ENCODE assay signal across 23 cellular contexts in the genomic region with DNA sequence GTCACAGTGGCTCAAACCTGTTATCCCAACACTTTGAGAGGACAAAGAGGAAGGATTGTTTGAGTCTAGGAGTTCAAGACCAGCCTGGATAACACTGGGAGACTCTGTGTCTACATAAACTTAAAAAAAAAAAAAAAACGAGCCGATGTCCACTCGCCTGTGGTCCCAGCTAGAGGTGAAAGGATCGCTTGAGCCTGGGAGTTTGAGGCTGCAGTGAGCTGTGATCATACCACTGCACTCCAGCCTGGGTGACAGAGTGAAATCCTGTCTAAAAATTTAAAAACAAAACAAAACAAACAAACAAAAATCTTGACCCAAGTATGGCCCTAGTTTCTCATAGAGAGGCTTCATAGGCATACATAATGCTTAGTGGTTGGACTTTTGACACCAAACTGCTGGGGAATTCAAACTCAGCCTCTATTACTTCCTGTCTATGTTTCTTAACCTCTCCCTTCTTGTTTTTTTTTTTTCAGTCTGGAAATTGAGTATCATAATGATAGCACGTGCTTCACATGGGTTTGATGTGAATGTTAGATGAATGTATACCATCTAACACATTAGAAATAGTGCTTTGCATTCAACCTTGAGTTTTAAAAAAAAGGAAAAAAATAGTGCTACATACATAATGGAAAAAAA. TPM values are rescaled to one million over a fixed set of nuclear protein-coding genes. Genes with fewer than 3 reads are reported as not detected.
DNase-seq lines count a peak whose midpoint lies in the region; ATAC-seq lines count a peak whose summit lies in the region.
"Had no signal": no experiment of that assay in that cellular context is flagged by ENCODE, and none has a peak within 500 bp of the region (broad histone marks: within the 10 kb centered on the region; RNA-seq: fewer than 3 reads in every experiment).

No MANE protein-coding gene starts in this region.

- peaks cover 0 to 8% of the 10 kb centered on the region in 2 donors for H3K9me3 Mint-ChIP-seq in activated naive CD4-positive, alpha-beta T cell treated with anti-CD3 and anti-CD28 coated beads, Interleukin-2, amount 50 U/mL, for 72 hours
- H3K9me3 Mint-ChIP-seq in activated CD8-positive, alpha-beta T cell treated with anti-CD3 and anti-CD28 coated beads, Interleukin-2, amount 10 ng/mL, durations not matched to agents 7 days and 5 days (ENCODE audit: insufficient read depth) = no peaks in the 10 kb centered on the region

- DNase-seq in activated naive CD4-positive, alpha-beta T cell treated with anti-CD3 and anti-CD28 coated beads, Interleukin-2, amount 50 U/mL, for 72 hours (ENCODE audit: low spot score in 2 of 2) = no peak
- DNase-seq in activated naive CD4-positive, alpha-beta T cell treated with Interleukin-2 at 50 U/mL for 16 hours = no peak
- no peak for DNase-seq in activated CD8-positive, alpha-beta T cell treated with anti-CD3 and anti-CD28 coated beads, Interleukin-2, amount 10 ng/mL, durations not matched to agents 7 days and 5 days
- DNase-seq in glomerular endothelial cell (ENCODE audit: extremely low read depth, low read depth, low spot score) (peak; percentile 3), DMS79 (lab: John Stamatoyannopoulos, UW) (no peak), GM19240 (ENCODE audit: insufficient read length, low spot score) (no peak)
- no peak for DNase-seq in stimulated activated naive CD8-positive, alpha-beta T cell treated with anti-CD3 and anti-CD28 coated beads, Interleukin-15, Interleukin-2, amounts not matched to agents 100 U/mL and 50 U/mL, for 24 hours
- DNase-seq: ACHN; activated CD4-positive, alpha-beta T cell treated with anti-CD3 and anti-CD28 coated beads, Interleukin-2, amount 50 U/mL, for 48 hours; activated T-cell treated with anti-CD3 and anti-CD28 coated beads, Interleukin-2, amount 50 U/mL, for 24 hours; CD4-positive, CD25-positive, alpha-beta regulatory T cell; DMS153; erythroblast; KG1; NCI-H69; PC-9; SIG-M5; stimulated activated CD8-positive, alpha-beta memory T cell treated with anti-CD3 and anti-CD28 coated beads, Interleukin-4, amount 100 ng/mL, for 48 hours; WERI-Rb-1 had no signal

- peaks cover 27% of the 10 kb centered on the region for H3K27me3 Mint-ChIP-seq in activated CD8-positive, alpha-beta T cell treated with anti-CD3 and anti-CD28 coated beads, Interleukin-2, amount 10 ng/mL, durations not matched to agents 7 days and 5 days (ENCODE audit: low read depth)

- peaks cover 7% of the 10 kb centered on the region for H3K4me1 Mint-ChIP-seq in activated CD8-positive, alpha-beta T cell treated with anti-CD3 and anti-CD28 coated beads, Interleukin-2, amount 10 ng/mL, durations not matched to agents 7 days and 5 days (ENCODE audit: low read depth)

- POLR2A ChIA-PET in activated CD8-positive, alpha-beta T cell treated with anti-CD3 and anti-CD28 coated beads, Interleukin-2, amount 10 ng/mL, durations not matched to agents 7 days and 5 days (lab: Charles Lee) = interaction anchor here (0.6 kb wide), 1 partner anchor 328 kb away, joined by 3 read pairs; no protein-coding TSS in a partner anchor

- CTCF ChIA-PET in activated CD8-positive, alpha-beta T cell treated with anti-CD3 and anti-CD28 coated beads, Interleukin-2, amount 10 ng/mL, durations not matched to agents 7 days and 5 days (lab: Charles Lee) = no interaction called here

- H3K36me3 Mint-ChIP-seq in activated naive CD4-positive, alpha-beta T cell treated with anti-CD3 and anti-CD28 coated beads, Interleukin-2, amount 50 U/mL, for 72 hours = no peaks in the 10 kb centered on the region
- peaks cover 3% of the 10 kb centered on the region for H3K36me3 Mint-ChIP-seq in activated CD8-positive, alpha-beta T cell treated with anti-CD3 and anti-CD28 coated beads, Interleukin-2, amount 10 ng/mL, durations not matched to agents 7 days and 5 days (ENCODE audit: low read depth)
- H3K36me3 Mint-ChIP-seq: CD4-positive, CD25-positive, alpha-beta regulatory T cell had no signal

- H3K4me3 Mint-ChIP-seq in activated CD8-positive, alpha-beta T cell treated with anti-CD3 and anti-CD28 coated beads, Interleukin-2, amount 10 ng/mL, durations not matched to agents 7 days and 5 days = no peak overlapping the region
- H3K4me3 Mint-ChIP-seq: activated T-cell treated with anti-CD3 and anti-CD28 coated beads, Interleukin-2, amount 50 U/mL, for 24 hours; CD4-positive, CD25-positive, alpha-beta regulatory T cell; dendritic cell treated with granulocyte-macrophage colony-stimulating factor and Interleukin-4, amounts not matched to agents 40 ng/mL and 50 ng/mL, for 4 days; T-helper 1 cell treated with Interleukin-12 subunit alpha and Interleukin-12 subunit beta and Interleukin-4 antibody, amounts not matched to agents 30 μg/mL and 1 μg/mL, for 36 hours had no signal

- H3K27ac Mint-ChIP-seq in activated naive CD4-positive, alpha-beta T cell treated with anti-CD3 and anti-CD28 coated beads, Interleukin-2, amount 50 U/mL, for 72 hours = no peak overlapping the region
- H3K27ac Mint-ChIP-seq in activated CD8-positive, alpha-beta T cell treated with anti-CD3 and anti-CD28 coated beads, Interleukin-2, amount 10 ng/mL, durations not matched to agents 7 days and 5 days = peak overlapping the region; percentile 24
- H3K27ac Mint-ChIP-seq: activated T-cell treated with anti-CD3 and anti-CD28 coated beads, Interleukin-2, amount 50 U/mL, for 24 hours; CD4-positive, CD25-positive, alpha-beta regulatory T cell; dendritic cell treated with granulocyte-macrophage colony-stimulating factor and Interleukin-4, amounts not matched to agents 40 ng/mL and 50 ng/mL, for 4 days; T-helper 1 cell treated with Interleukin-12 subunit alpha and Interleukin-12 subunit beta and Interleukin-4 antibody, amounts not matched to agents 30 μg/mL and 1 μg/mL, for 36 hours had no signal

- peak; percentile 41 to 79 for ATAC-seq in activated naive CD4-positive, alpha-beta T cell treated with anti-CD3 and anti-CD28 coated beads, Interleukin-2, amount 50 U/mL, for 72 hours
- no peak for ATAC-seq in activated CD8-positive, alpha-beta T cell treated with anti-CD3 and anti-CD28 coated beads, Interleukin-2, amount 10 ng/mL, durations not matched to agents 7 days and 5 days
- peak; percentile 36 for ATAC-seq in stimulated activated naive CD8-positive, alpha-beta T cell treated with anti-CD3 and anti-CD28 coated beads, Interleukin-15, Interleukin-2, amounts not matched to agents 100 U/mL and 50 U/mL, for 24 hours
- no peak for ATAC-seq in GM19351 (IDR thresholded peaks at IDR 0.05; ENCODE audit: unreplicated experiment)
- ATAC-seq: left lobe of liver had no signal

RNA-seq across cellular contexts. Expression of gene CAPN7, which starts 46.4 kb away (rescaled TPM):
- 10 to 100 TPM; 25.4 to 35.0 TPM for total RNA-seq in activated naive CD4-positive, alpha-beta T cell treated with anti-CD3 and anti-CD28 coated beads, Interleukin-2, amount 50 U/mL, for 72 hours
- total RNA-seq in activated CD8-positive, alpha-beta T cell treated with anti-CD3 and anti-CD28 coated beads, Interleukin-2, amount 10 ng/mL, durations not matched to agents 7 days and 5 days = 10 to 100 TPM; 28.3 to 29.5 TPM
- total RNA-seq in glomerular endothelial cell = 22.8 and 28.4 TPM in 2 replicates

Comparison
In these comparisons a context has a peak if more than half of its experiments do, and no peak if none do; other contexts are left out.
1. ATAC-seq: peak in activated naive CD4-positive, alpha-beta T cell treated with anti-CD3 and anti-CD28 coated beads, Interleukin-2, amount 50 U/mL, for 72 hours (2 of 2) and stimulated activated naive CD8-positive, alpha-beta T cell treated with anti-CD3 and anti-CD28 coated beads, Interleukin-15, Interleukin-2, amounts not matched to agents 100 U/mL and 50 U/mL, for 24 hours (single experiment); none in activated CD8-positive, alpha-beta T cell treated with anti-CD3 and anti-CD28 coated beads, Interleukin-2, amount 10 ng/mL, durations not matched to agents 7 days and 5 days (single experiment) and GM19351 (single experiment).